ENCODE assay signal across 1 cellular context in genomic region chr3:109553573-109554371, GRCh38.
A peak's percentile ranks its signal among the peaks of the same experiment; 100 is the strongest.
TF ChIP-seq lines count a peak whose summit lies in the region.

No MANE protein-coding gene starts in this region.

TF ChIP-seq in SK-N-SH, 30 proteins besides CTCF, POLR2A, EP300 and RAD21 (continued from another document):
- TF ChIP-seq, protein P1, sequence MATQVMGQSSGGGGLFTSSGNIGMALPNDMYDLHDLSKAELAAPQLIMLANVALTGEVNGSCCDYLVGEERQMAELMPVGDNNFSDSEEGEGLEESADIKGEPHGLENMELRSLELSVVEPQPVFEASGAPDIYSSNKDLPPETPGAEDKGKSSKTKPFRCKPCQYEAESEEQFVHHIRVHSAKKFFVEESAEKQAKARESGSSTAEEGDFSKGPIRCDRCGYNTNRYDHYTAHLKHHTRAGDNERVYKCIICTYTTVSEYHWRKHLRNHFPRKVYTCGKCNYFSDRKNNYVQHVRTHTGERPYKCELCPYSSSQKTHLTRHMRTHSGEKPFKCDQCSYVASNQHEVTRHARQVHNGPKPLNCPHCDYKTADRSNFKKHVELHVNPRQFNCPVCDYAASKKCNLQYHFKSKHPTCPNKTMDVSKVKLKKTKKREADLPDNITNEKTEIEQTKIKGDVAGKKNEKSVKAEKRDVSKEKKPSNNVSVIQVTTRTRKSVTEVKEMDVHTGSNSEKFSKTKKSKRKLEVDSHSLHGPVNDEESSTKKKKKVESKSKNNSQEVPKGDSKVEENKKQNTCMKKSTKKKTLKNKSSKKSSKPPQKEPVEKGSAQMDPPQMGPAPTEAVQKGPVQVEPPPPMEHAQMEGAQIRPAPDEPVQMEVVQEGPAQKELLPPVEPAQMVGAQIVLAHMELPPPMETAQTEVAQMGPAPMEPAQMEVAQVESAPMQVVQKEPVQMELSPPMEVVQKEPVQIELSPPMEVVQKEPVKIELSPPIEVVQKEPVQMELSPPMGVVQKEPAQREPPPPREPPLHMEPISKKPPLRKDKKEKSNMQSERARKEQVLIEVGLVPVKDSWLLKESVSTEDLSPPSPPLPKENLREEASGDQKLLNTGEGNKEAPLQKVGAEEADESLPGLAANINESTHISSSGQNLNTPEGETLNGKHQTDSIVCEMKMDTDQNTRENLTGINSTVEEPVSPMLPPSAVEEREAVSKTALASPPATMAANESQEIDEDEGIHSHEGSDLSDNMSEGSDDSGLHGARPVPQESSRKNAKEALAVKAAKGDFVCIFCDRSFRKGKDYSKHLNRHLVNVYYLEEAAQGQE (IDR thresholded peaks at IDR 0.05; ENCODE audit: low read depth, low read length), result no peak
- peak; percentile 88; the same call in 1 of the 2 replicates for TF ChIP-seq FOSL2 (IDR thresholded peaks at IDR 0.05; ENCODE audit: borderline replicate concordance, low read depth)
- TF ChIP-seq GATA2 (CRISPR knock-in tag; IDR thresholded peaks at IDR 0.05), result no peak
- TF ChIP-seq FOXM1 (IDR thresholded peaks at IDR 0.05; ENCODE audit: low read depth), result peak; percentile 89; the same call in 1 of the 2 replicates
- no peak for TF ChIP-seq NRF1 (IDR thresholded peaks at IDR 0.05; ENCODE audit: low read depth, low read length)
- TF ChIP-seq EZH2phosphoT487 (IDR thresholded peaks at IDR 0.05; ENCODE audit: borderline replicate concordance, low read depth), result no peak
- no peak for TF ChIP-seq CHD2 (IDR thresholded peaks at IDR 0.05; ENCODE audit: low read length, partially characterized antibody)
- peak; percentile 72 for TF ChIP-seq RXRA (IDR thresholded peaks at IDR 0.05; ENCODE audit: borderline replicate concordance, low read depth)
- peak; percentile 60; the same call in 1 of the 2 replicates for TF ChIP-seq POLR2AphosphoS5 (IDR thresholded peaks at IDR 0.05; ENCODE audit: low read depth, low read length)
- no peak for TF ChIP-seq ELF1 (IDR thresholded peaks at IDR 0.05)
- TF ChIP-seq, protein P2, sequence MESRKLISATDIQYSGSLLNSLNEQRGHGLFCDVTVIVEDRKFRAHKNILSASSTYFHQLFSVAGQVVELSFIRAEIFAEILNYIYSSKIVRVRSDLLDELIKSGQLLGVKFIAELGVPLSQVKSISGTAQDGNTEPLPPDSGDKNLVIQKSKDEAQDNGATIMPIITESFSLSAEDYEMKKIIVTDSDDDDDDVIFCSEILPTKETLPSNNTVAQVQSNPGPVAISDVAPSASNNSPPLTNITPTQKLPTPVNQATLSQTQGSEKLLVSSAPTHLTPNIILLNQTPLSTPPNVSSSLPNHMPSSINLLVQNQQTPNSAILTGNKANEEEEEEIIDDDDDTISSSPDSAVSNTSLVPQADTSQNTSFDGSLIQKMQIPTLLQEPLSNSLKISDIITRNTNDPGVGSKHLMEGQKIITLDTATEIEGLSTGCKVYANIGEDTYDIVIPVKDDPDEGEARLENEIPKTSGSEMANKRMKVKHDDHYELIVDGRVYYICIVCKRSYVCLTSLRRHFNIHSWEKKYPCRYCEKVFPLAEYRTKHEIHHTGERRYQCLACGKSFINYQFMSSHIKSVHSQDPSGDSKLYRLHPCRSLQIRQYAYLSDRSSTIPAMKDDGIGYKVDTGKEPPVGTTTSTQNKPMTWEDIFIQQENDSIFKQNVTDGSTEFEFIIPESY (IDR thresholded peaks at IDR 0.05; ENCODE audit: borderline replicate concordance, low read depth), result no peak
- peak; percentile 98 for TF ChIP-seq TEAD4 (IDR thresholded peaks at IDR 0.05; ENCODE audit: borderline replicate concordance, insufficient read depth)
- TF ChIP-seq MEF2A (IDR thresholded peaks at IDR 0.05; ENCODE audit: borderline replicate concordance, low read depth), result peak; percentile 91
- TF ChIP-seq, protein P3, sequence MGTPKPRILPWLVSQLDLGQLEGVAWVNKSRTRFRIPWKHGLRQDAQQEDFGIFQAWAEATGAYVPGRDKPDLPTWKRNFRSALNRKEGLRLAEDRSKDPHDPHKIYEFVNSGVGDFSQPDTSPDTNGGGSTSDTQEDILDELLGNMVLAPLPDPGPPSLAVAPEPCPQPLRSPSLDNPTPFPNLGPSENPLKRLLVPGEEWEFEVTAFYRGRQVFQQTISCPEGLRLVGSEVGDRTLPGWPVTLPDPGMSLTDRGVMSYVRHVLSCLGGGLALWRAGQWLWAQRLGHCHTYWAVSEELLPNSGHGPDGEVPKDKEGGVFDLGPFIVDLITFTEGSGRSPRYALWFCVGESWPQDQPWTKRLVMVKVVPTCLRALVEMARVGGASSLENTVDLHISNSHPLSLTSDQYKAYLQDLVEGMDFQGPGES (IDR thresholded peaks at IDR 0.05; ENCODE audit: low read depth, low read length), result no peak
- TF ChIP-seq, protein P4, sequence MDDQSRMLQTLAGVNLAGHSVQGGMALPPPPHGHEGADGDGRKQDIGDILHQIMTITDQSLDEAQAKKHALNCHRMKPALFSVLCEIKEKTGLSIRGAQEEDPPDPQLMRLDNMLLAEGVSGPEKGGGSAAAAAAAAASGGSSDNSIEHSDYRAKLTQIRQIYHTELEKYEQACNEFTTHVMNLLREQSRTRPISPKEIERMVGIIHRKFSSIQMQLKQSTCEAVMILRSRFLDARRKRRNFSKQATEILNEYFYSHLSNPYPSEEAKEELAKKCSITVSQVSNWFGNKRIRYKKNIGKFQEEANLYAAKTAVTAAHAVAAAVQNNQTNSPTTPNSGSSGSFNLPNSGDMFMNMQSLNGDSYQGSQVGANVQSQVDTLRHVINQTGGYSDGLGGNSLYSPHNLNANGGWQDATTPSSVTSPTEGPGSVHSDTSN (IDR thresholded peaks at IDR 0.05), result peak; percentile 93
- peak; percentile 95 for TF ChIP-seq NFIC (IDR thresholded peaks at IDR 0.05; ENCODE audit: borderline replicate concordance)
- TF ChIP-seq RCOR1 (IDR thresholded peaks at IDR 0.05; ENCODE audit: low read length), result no peak
- no peak for TF ChIP-seq RFX5 (IDR thresholded peaks at IDR 0.05; ENCODE audit: low read length)
